In the genomic region with DNA sequence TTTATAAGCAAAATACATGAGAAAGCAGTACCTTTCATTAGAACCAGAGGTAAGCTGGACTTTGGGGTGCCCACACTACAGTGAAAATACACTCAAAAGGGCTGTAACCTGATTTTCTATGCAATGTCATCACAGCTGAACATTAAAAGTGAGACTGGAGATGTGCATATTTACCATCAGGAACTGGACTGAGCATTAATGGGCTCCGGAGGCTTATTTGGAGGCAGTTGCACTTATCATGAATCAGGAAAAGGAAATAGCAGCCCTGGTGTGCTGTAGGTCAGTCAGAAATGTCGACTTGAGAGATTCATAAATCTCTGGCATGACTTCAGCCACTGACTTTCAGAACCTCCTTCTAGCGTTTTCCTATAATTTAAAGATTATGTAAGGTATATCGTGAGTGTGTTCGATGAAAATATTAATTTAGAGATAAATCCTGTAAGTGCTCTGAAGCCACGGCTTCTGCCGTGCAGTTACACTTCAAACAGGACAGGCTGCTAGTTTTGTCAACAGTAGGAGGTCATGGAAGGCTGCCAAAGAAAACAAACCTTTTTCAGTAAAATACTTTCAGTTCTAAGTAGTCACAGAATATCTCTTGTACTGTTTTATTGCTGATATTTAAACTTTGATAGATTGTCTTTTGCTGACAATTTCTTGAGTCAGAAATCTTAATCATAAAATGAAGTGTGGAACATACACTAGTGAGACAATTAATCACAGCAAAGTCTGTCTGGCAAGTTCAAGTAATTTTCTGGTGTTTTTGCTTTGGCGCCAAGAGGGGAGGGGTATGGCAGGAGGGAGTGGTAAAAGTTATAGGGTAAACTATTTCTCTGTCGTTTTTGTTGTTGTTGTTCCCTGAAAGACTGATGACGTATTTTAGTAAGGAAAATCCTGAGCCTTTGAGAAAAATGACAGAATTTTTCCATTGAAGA, we compare ENCODE assay signal across 8 cellular contexts.
DNase-seq lines count a peak whose midpoint lies in the region; TF ChIP-seq lines count a peak whose summit lies in the region.

No MANE protein-coding gene starts in this region.

- H3K4me1 ChIP-seq in left ventricle myocardium inferior (peaks cover 25% of the 10 kb centered on the region), suprapubic skin (peaks cover 6% of the 10 kb centered on the region)

- H3K36me3 ChIP-seq in left ventricle myocardium inferior, result no peaks in the 10 kb centered on the region
- H3K36me3 ChIP-seq in suprapubic skin, result no peaks in the 10 kb centered on the region

- TF ChIP-seq POLR2A in suprapubic skin (IDR thresholded peaks at IDR 0.05), result no peak

- peak overlapping the region; percentile 50 for H3K4me3 ChIP-seq in left ventricle myocardium inferior
- H3K4me3 ChIP-seq in suprapubic skin, result peak overlapping the region; percentile 20

- TF ChIP-seq CTCF in left ventricle myocardium inferior (IDR thresholded peaks at IDR 0.05; ENCODE audit: borderline replicate concordance), result no peak
- TF ChIP-seq CTCF in suprapubic skin (IDR thresholded peaks at IDR 0.05), result no peak

- H3K27ac ChIP-seq in left ventricle myocardium inferior (replicated peaks) (peak overlapping the region; percentile 22), suprapubic skin (no peak overlapping the region), caudate nucleus (ENCODE audit: low read depth, low read length) (no peak overlapping the region)

- H3K9me3 ChIP-seq in left ventricle myocardium inferior (replicated peaks), result no peaks in the 10 kb centered on the region
- H3K9me3 ChIP-seq in suprapubic skin, result no peaks in the 10 kb centered on the region

- DNase-seq in NCI-H2107 (lab: John Stamatoyannopoulos, UW), result peak; percentile 2
- no peak for DNase-seq in NCI-H2107 treated with DMSO at 0.1 percent for 48 hours (lab: John Stamatoyannopoulos, UW; ENCODE audit: unreplicated experiment)
- peak; percentile 45 for DNase-seq in SK-MEL-5 (ENCODE audit: low read depth, low spot score)
- no peak for DNase-seq in left ventricle myocardium inferior
- no peak for DNase-seq in suprapubic skin (ENCODE audit: low spot score in 2 of 2)
- no peak for DNase-seq in caudate nucleus (lab: John Stamatoyannopoulos, UW)
- DNase-seq in T-helper 2 cell, result no peak
- no peak for DNase-seq in iPS-NIHi7 (ENCODE audit: extremely low spot score)

- no peaks in the 10 kb centered on the region for H3K27me3 ChIP-seq in left ventricle myocardium inferior (ENCODE audit: low read depth)
- no peaks in the 10 kb centered on the region for H3K27me3 ChIP-seq in suprapubic skin

- in situ Hi-C loops in SK-MEL-5 (cut with HindIII; ENCODE audit: low pct_unique_long_range_greater_than_20kb, low sequenced_read_pairs), result no loop called here

- intact Hi-C loops in left ventricle myocardium inferior (cut with micrococcal nuclease), result no loop called here

- TF ChIP-seq EP300 in suprapubic skin (IDR thresholded peaks at IDR 0.05), result no peak

- WGBS in suprapubic skin, result 9% methylated on average over 10 of the region's 10 CpGs

Comparison
In these comparisons a context has a peak if more than half of its experiments do, and no peak if none do; other contexts are left out.
1. DNase-seq: peak in NCI-H2107 (single experiment) and SK-MEL-5 (single experiment); none in NCI-H2107 treated with DMSO at 0.1 percent for 48 hours (single experiment), left ventricle myocardium inferior (single experiment), suprapubic skin (0 of 2), caudate nucleus (0 of 61), T-helper 2 cell (0 of 5) and iPS-NIHi7 (single experiment).